Comparison of ENCODE assay signal across 8 cellular contexts in genomic region chrX:21838937-21839333, GRCh38. TPM values are rescaled to one million over a fixed set of nuclear protein-coding genes. Genes with fewer than 3 reads are reported as not detected.
DNase-seq lines count a peak whose midpoint lies in the region; ATAC-seq and TF ChIP-seq lines count a peak whose summit lies in the region.

No MANE protein-coding gene starts in this region.

- H3K4me3 Mint-ChIP-seq in activated T-helper 17 cell treated with anti-CD3 and anti-CD28 coated beads, Interleukin-2, amount 50 U/mL, for 72 hours: peak overlapping the region; percentile 86

- peaks cover 5% of the 10 kb centered on the region for H3K36me3 Mint-ChIP-seq in activated T-helper 17 cell treated with anti-CD3 and anti-CD28 coated beads, Interleukin-2, amount 50 U/mL, for 72 hours (ENCODE audit: low read depth)

- H3K36me3 ChIP-seq in hepatocyte (replicated peaks; ENCODE audit: insufficient read depth, low read depth): no peaks in the 10 kb centered on the region

- H3K27me3 Mint-ChIP-seq in activated T-helper 17 cell treated with anti-CD3 and anti-CD28 coated beads, Interleukin-2, amount 50 U/mL, for 72 hours: no peaks in the 10 kb centered on the region

- peak; percentile 4 for ATAC-seq in HG03571 (IDR thresholded peaks at IDR 0.05; ENCODE audit: unreplicated experiment)
- ATAC-seq in activated T-helper 17 cell treated with anti-CD3 and anti-CD28 coated beads, Interleukin-2, amount 50 U/mL, for 72 hours (replicated peaks): no peak
- ATAC-seq in HG02884 (IDR thresholded peaks at IDR 0.05; ENCODE audit: unreplicated experiment): no peak
- ATAC-seq in HG02759 (IDR thresholded peaks at IDR 0.05; ENCODE audit: unreplicated experiment): no peak

- H3K9me3 Mint-ChIP-seq in activated T-helper 17 cell treated with anti-CD3 and anti-CD28 coated beads, Interleukin-2, amount 50 U/mL, for 72 hours: no peaks in the 10 kb centered on the region

- H3K4me1 Mint-ChIP-seq in activated T-helper 17 cell treated with anti-CD3 and anti-CD28 coated beads, Interleukin-2, amount 50 U/mL, for 72 hours: peaks cover 4% of the 10 kb centered on the region

- peak overlapping the region; percentile 71 for H3K4me2 ChIP-seq in hepatocyte

- WGBS in hepatocyte (ENCODE audit: low lambda C conversion rate, missing lambda C conversion rate): 54% methylated on average over 4 of the region's 4 CpGs

- no peaks in the 10 kb centered on the region for H3K27me3 ChIP-seq in hepatocyte

- H3K9me2 ChIP-seq in hepatocyte (replicated peaks; ENCODE audit: insufficient read depth): no peaks in the 10 kb centered on the region

- H2AFZ ChIP-seq in hepatocyte: peak overlapping the region; percentile 88

- H3K4me1 ChIP-seq in hepatocyte (ENCODE audit: insufficient read depth): no peaks in the 10 kb centered on the region

- TF ChIP-seq CTCF in hepatocyte (IDR thresholded peaks at IDR 0.05; ENCODE audit: poor library complexity): no peak

- no peaks in the 10 kb centered on the region for H4K20me1 ChIP-seq in hepatocyte (ENCODE audit: insufficient read depth, poor library complexity, severe bottlenecking)

- DNase-seq in NCI-H345 (lab: John Stamatoyannopoulos, UW): peak; percentile 40
- no peak for DNase-seq in NCI-H345 treated with DMSO at 0.1 percent for 48 hours (lab: John Stamatoyannopoulos, UW; ENCODE audit: unreplicated experiment)
- DNase-seq in hepatocyte (ENCODE audit: low spot score): peak; percentile 49

- H3K27ac ChIP-seq in hepatocyte (peak overlapping the region; percentile 90), skin epidermis (peak overlapping the region in 20 of 21 experiments; percentile 72 to 91 (median 86))

- H3K4me3 ChIP-seq in hepatocyte: peak overlapping the region; percentile 18
- peak overlapping the region; percentile 56 to 77 (median 67) for H3K4me3 ChIP-seq in skin epidermis

- H3K27ac Mint-ChIP-seq in activated T-helper 17 cell treated with anti-CD3 and anti-CD28 coated beads, Interleukin-2, amount 50 U/mL, for 72 hours: peak overlapping the region; percentile 88

- no peaks in the 10 kb centered on the region for H3K9me3 ChIP-seq in hepatocyte (ENCODE audit: low read depth)

- peaks cover 14% of the 10 kb centered on the region for H3K79me2 ChIP-seq in hepatocyte

RNA-seq across cellular contexts. Expression of gene MBTPS2, which starts 0.5 kb away (rescaled TPM):
- total RNA-seq in activated T-helper 17 cell treated with anti-CD3 and anti-CD28 coated beads, Interleukin-2, amount 50 U/mL, for 72 hours: 1 to 10 TPM; 2.6 to 3.2 TPM
- total RNA-seq in hepatocyte: 18.5 and 19.9 TPM in 2 replicates
- 9.3 and 18.4 TPM in 2 replicates for polyA plus RNA-seq in hepatocyte

RNA-seq across cellular contexts. Expression of gene YY2, which starts 16.9 kb away (rescaled TPM):
- total RNA-seq in activated T-helper 17 cell treated with anti-CD3 and anti-CD28 coated beads, Interleukin-2, amount 50 U/mL, for 72 hours: under 1 TPM; 0.39 to 0.56 TPM
- 1.5 and 2.4 TPM in 2 replicates for total RNA-seq in hepatocyte
- 1.1 and 1.2 TPM in 2 replicates for polyA plus RNA-seq in hepatocyte
